8 cellular contexts compared by ENCODE assay signal in genomic region chr1:99707535-99708142, GRCh38. TPM values are rescaled to one million over a fixed set of nuclear protein-coding genes. Genes with fewer than 3 reads are reported as not detected.
A peak's percentile ranks its signal among the peaks of the same experiment; 100 is the strongest.
DNase-seq lines count a peak whose midpoint lies in the region; ATAC-seq, FAIRE-seq and TF ChIP-seq lines count a peak whose summit lies in the region.

No MANE protein-coding gene starts in this region.

- TF ChIP-seq EP300 in HepG2 (IDR thresholded peaks at IDR 0.05; ENCODE audit: low read depth in 2 of 2, low read length in 2 of 2) (no peak), HepG2 (CRISPR knock-in tag; IDR thresholded peaks at IDR 0.05; ENCODE audit: borderline replicate concordance) (no peak)

- peaks cover 1% of the 10 kb centered on the region for H3K36me3 Mint-ChIP-seq in WTC11

- no peak overlapping the region for H3K4me3 Mint-ChIP-seq in WTC11

- DNase-seq in AG09319 (ENCODE audit: extremely low read depth, low read depth) (peak; percentile 24), NCI-H2171 (lab: John Stamatoyannopoulos, UW) (peak; percentile 34), WTC11 (ENCODE audit: low spot score) (peak; percentile 73), cerebellum (ENCODE audit: low spot score) (peak; percentile 13), HepG2 (ENCODE audit: low spot score) (peak; percentile 55)
- DNase-seq in stimulated activated CD8-positive, alpha-beta memory T cell treated with anti-CD3 and anti-CD28 coated beads, Interleukin-15, amount 100 ng/mL, for 24 hours (ENCODE audit: low read depth): peak; percentile 12

- H4K20me1 ChIP-seq in HepG2 (ENCODE audit: insufficient read depth, low read length): no peaks in the 10 kb centered on the region

- H3K79me2 ChIP-seq in HepG2 (ENCODE audit: insufficient read depth, low read length): no peaks in the 10 kb centered on the region

- H3K4me1 Mint-ChIP-seq in WTC11: peaks cover 5% of the 10 kb centered on the region; the same call in 1 of the 2 replicates

- no peaks in the 10 kb centered on the region for H3K9me3 ChIP-seq in HepG2 (ENCODE audit: low read length)

- H3K4me3 ChIP-seq in HepG2 (replicated peaks in 1 of 3; ENCODE audit: insufficient read depth in 1 of 3, low read depth in 2 of 3, low read length in 3 of 3): no peak overlapping the region

- peak; percentile 69 for FAIRE-seq in HepG2 (lab: Jason Lieb, UNC)

- H3K27me3 ChIP-seq in HepG2 (ENCODE audit: control insufficient read depth in 1 of 2, insufficient read depth in 2 of 2, low read length in 2 of 2): no peaks in the 10 kb centered on the region

- H3K4me1 ChIP-seq in HepG2 (ENCODE audit: insufficient read depth, low read length): no peaks in the 10 kb centered on the region

- TF ChIP-seq RAD21 in HepG2 (CRISPR knock-in tag; IDR thresholded peaks at IDR 0.05): peak; percentile 76

- H3K27ac ChIP-seq in HepG2 (ENCODE audit: extremely low read length, insufficient read depth, low read length): no peak overlapping the region

- H2AFZ ChIP-seq in HepG2 (ENCODE audit: low read length): no peak overlapping the region

- peaks cover 2 to 32% of the 10 kb centered on the region in 2 experiments for H3K36me3 ChIP-seq in HepG2 (replicated peaks in 1 of 2; ENCODE audit: control insufficient read depth in 1 of 2, insufficient read depth in 2 of 2, low read length in 2 of 2)

- no peak overlapping the region for H3K27ac Mint-ChIP-seq in WTC11

- intact Hi-C loops in HepG2 (cut with micrococcal nuclease; ENCODE audit: unreplicated experiment): loop anchor here (1.0 to 2.0 kb wide), 4 partner anchors 226 to 717 kb away; no protein-coding TSS in a partner anchor

- ATAC-seq in GM18519 (IDR thresholded peaks at IDR 0.05; ENCODE audit: low FRiP score, unreplicated experiment): peak; percentile 91
- ATAC-seq in HG03103 (IDR thresholded peaks at IDR 0.05; ENCODE audit: low read depth, unreplicated experiment): peak; percentile 74
- ATAC-seq in WTC11: peak; percentile 83
- peak; percentile 74 for ATAC-seq in HepG2

- CTCF ChIA-PET in WTC11 (lab: Charles Lee) (interaction anchor here (0.8 to 1.7 kb wide), 4 partner anchors 15 to 914 kb away, joined by 3 to 7 read pairs (median 4); no protein-coding TSS in a partner anchor), HepG2 (lab: Yijun Ruan, JAX; ENCODE audit: low intra/inter-chr PET ratio, low total read pairs) (interaction anchor here (1.5 to 1.8 kb wide), 3 partner anchors 226 to 913 kb away, joined by 5 to 13 read pairs (median 7); no protein-coding TSS in a partner anchor)

- H3K9me3 Mint-ChIP-seq in WTC11: peaks cover 3% of the 10 kb centered on the region

- WGBS in HepG2 (ENCODE audit: low lambda C conversion rate): 45% methylated on average over 4 of the region's 4 CpGs

- H3K9ac ChIP-seq in HepG2 (ENCODE audit: insufficient read depth, low read depth, low read length): no peak overlapping the region

- TF ChIP-seq POLR2A in HepG2 (IDR thresholded peaks at IDR 0.05; ENCODE audit: insufficient read depth in 1 of 2, low read depth in 2 of 2, low read length in 2 of 2): no peak

- TF ChIP-seq CTCF in AG09319 (IDR thresholded peaks at IDR 0.05; ENCODE audit: low read depth, low read length): peak; percentile 84
- TF ChIP-seq CTCF in WTC11 (IDR thresholded peaks at IDR 0.05): peak; percentile 80
- TF ChIP-seq CTCF in HepG2 (CRISPR knock-in tag; IDR thresholded peaks at IDR 0.05): peak; percentile 83

- POLR2A ChIA-PET in WTC11 (lab: Charles Lee) (no interaction called here), HepG2 (lab: Yijun Ruan, JAX) (no interaction called here)

- no peak overlapping the region for H3K4me2 ChIP-seq in HepG2 (ENCODE audit: low read depth, low read length)

- in situ Hi-C loops in HepG2 (cut with HindIII; ENCODE audit: extremely low pct_ligation_motif_present, low pct_unique_long_range_greater_than_20kb): loop anchor here (10.0 to 25.0 kb wide), 3 partner anchors 383 to 720 kb away; no protein-coding TSS in a partner anchor

- BruUV-seq in HepG2 (replicated peaks; lab: Mats Ljungman, UMichigan): no TSS peak

- H3K27me3 Mint-ChIP-seq in WTC11 (ENCODE audit: low read depth): no peaks in the 10 kb centered on the region

TF ChIP-seq in WTC11, 78 proteins besides CTCF, POLR2A, EP300 and RAD21 (continues in another document):
- no peak for TF ChIP-seq ETV6 (CRISPR knock-in tag; IDR thresholded peaks at IDR 0.05)
- TF ChIP-seq USF1 (CRISPR knock-in tag; IDR thresholded peaks at IDR 0.05): no peak
- no peak for TF ChIP-seq TP53 (CRISPR knock-in tag; IDR thresholded peaks at IDR 0.05)
- TF ChIP-seq, protein P1, sequence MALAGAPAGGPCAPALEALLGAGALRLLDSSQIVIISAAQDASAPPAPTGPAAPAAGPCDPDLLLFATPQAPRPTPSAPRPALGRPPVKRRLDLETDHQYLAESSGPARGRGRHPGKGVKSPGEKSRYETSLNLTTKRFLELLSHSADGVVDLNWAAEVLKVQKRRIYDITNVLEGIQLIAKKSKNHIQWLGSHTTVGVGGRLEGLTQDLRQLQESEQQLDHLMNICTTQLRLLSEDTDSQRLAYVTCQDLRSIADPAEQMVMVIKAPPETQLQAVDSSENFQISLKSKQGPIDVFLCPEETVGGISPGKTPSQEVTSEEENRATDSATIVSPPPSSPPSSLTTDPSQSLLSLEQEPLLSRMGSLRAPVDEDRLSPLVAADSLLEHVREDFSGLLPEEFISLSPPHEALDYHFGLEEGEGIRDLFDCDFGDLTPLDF (CRISPR knock-in tag; IDR thresholded peaks at IDR 0.05): no peak
- TF ChIP-seq ZNF423 (CRISPR knock-in tag; IDR thresholded peaks at IDR 0.05): no peak
- no peak for TF ChIP-seq IRF2 (CRISPR knock-in tag; IDR thresholded peaks at IDR 0.05; ENCODE audit: borderline replicate concordance, low read depth)
- no peak for TF ChIP-seq NFYB (CRISPR knock-in tag; conservative IDR thresholded peaks at IDR 0.05; ENCODE audit: low read depth)

TF ChIP-seq in HepG2, 621 proteins besides CTCF, POLR2A, EP300 and RAD21:
- TF ChIP-seq SMC3 (IDR thresholded peaks at IDR 0.05; ENCODE audit: low read length): peak; percentile 67
- TF ChIP-seq STAG1 (CRISPR knock-in tag; IDR thresholded peaks at IDR 0.05): peak; percentile 96
- TF ChIP-seq ELF3 (CRISPR knock-in tag; IDR thresholded peaks at IDR 0.05): peak; percentile 66
- TF ChIP-seq EHMT2 (IDR thresholded peaks at IDR 0.05; ENCODE audit: borderline replicate concordance, low read depth, low read length): no peak

RNA-seq across cellular contexts. Expression of gene FRRS1, which starts 58.8 kb away (rescaled TPM):
- total RNA-seq in WTC11 (2021) (6.0 to 6.2 TPM (median 6.1 TPM) in 3 replicates), cerebellum (1.9 TPM), HepG2 (2016; rRNA removed; fragmentation: Illumina TruSeq; extraction: Trizol) (12.0 and 23.4 TPM in 2 replicates)
- total RNA-seq in HepG2 (2016; cell fraction: cytosol; rRNA removed; fragmentation: Illumina TruSeq; extraction: Trizol; ENCODE audit: low read depth): 3.4 and 3.9 TPM in 2 replicates
- total RNA-seq in HepG2 (2016; cell fraction: insoluble cytoplasmic fraction; rRNA removed; fragmentation: Illumina TruSeq; extraction: Trizol): 13.7 and 24.0 TPM in 2 replicates
- 3.8 and 5.4 TPM in 2 replicates for total RNA-seq in HepG2 (2016; cell fraction: membrane; rRNA removed; fragmentation: Illumina TruSeq; extraction: Trizol)
- total RNA-seq in HepG2 (2016; cell fraction: nucleus; rRNA removed; fragmentation: Illumina TruSeq; extraction: Trizol): 22.5 and 26.4 TPM in 2 replicates
- polyA plus RNA-seq in HepG2 (2011; rRNA removed): 22.6 and 23.2 TPM in 2 replicates
- 11.0 and 18.6 TPM in 2 replicates for polyA plus RNA-seq in HepG2 (2011; cell fraction: cytosol; rRNA removed)
- polyA plus RNA-seq in HepG2 (2011; cell fraction: nucleus; rRNA removed): 12.6 and 15.7 TPM in 2 replicates
- polyA plus RNA-seq in HepG2 (2012): 22.8 and 35.9 TPM in 2 replicates
- polyA plus RNA-seq in HepG2 (2016; cell fraction: cytosol; fragmentation: Illumina TruSeq; extraction: Trizol; ENCODE audit: low read depth): 0.40 and 0.52 TPM in 2 replicates
- polyA plus RNA-seq in HepG2 (2016; cell fraction: insoluble cytoplasmic fraction; fragmentation: Illumina TruSeq; extraction: Trizol; ENCODE audit: low read depth): 3.2 and 3.6 TPM in 2 replicates
- polyA plus RNA-seq in HepG2 (2016; cell fraction: membrane; fragmentation: Illumina TruSeq; extraction: Trizol; ENCODE audit: low read depth): 0.48 and 2.5 TPM in 2 replicates
- polyA plus RNA-seq in HepG2 (2016; cell fraction: nucleus; fragmentation: Illumina TruSeq; extraction: Trizol; ENCODE audit: insufficient read depth, low read depth): 8.7 and 11.7 TPM in 2 replicates
- polyA minus RNA-seq in HepG2 (2011; rRNA and poly(A)+ RNA removed; ENCODE audit: low replicate concordance): 11.4 and 80.8 TPM in 2 replicates
- 42.1 and 48.8 TPM in 2 replicates for polyA minus RNA-seq in HepG2 (2011; cell fraction: cytosol; rRNA and poly(A)+ RNA removed)
- 48.9 and 62.4 TPM in 2 replicates for polyA minus RNA-seq in HepG2 (2011; cell fraction: nucleus; rRNA and poly(A)+ RNA removed)

Comparison
In these comparisons a context has a peak if more than half of its experiments do, and no peak if none do; other contexts are left out.
1. DNase-seq: peak in every context shown above with its lines; median percentile 73 in WTC11; 55 in HepG2; 34 in NCI-H2171; 24 in AG09319; 13 in cerebellum; 12 in stimulated activated CD8-positive, alpha-beta memory T cell treated with anti-CD3 and anti-CD28 coated beads, Interleukin-15, amount 100 ng/mL, for 24 hours.